In the genomic region with DNA sequence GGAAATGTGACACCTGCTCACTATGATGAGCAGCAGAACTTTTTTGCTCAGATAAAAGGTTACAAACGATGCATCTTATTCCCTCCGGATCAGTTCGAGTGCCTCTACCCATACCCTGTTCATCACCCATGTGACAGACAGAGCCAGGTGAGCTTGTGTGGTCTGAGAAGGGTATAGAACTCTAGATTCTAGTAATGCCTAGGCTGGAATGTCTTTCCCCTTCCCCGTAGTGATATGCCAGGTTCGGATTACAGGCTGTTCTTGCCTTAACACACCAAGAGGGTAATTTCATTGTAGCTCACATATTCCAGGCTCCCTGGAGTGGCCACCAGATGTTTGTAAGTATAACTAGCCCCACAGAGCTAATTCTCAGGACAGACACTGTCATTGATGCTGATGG, we compare ENCODE assay signal across 26 cellular contexts.
"Had no signal": no experiment of that assay in that cellular context is flagged by ENCODE, and none has a peak within 500 bp of the region (broad histone marks: within the 10 kb centered on the region; RNA-seq: fewer than 3 reads in every experiment).

No MANE protein-coding gene starts in this region.

- H2AFZ ChIP-seq: parathyroid adenoma had no signal

- H3K27me3 ChIP-seq: neutrophil, ovary, right lobe of liver, sigmoid colon, stomach, thyroid gland, tibial nerve, upper lobe of left lung, vagina had no signal

- H3K9ac ChIP-seq: parathyroid adenoma had no signal

- H3K9me3 ChIP-seq: neutrophil, ovary, psoas muscle, right lobe of liver, sigmoid colon, stomach, thoracic aorta, thyroid gland, tibial nerve, upper lobe of left lung, vagina had no signal

- H3K27ac ChIP-seq: neutrophil, ovary, parathyroid adenoma, psoas muscle, right lobe of liver, sigmoid colon, stomach, thoracic aorta, thyroid gland, tibial nerve, upper lobe of left lung, vagina had no signal

- H3K36me3 ChIP-seq: ovary had no signal

- H3K4me3 ChIP-seq: ovary, psoas muscle, right lobe of liver, sigmoid colon, stomach, thoracic aorta, thyroid gland, tibial nerve, upper lobe of left lung, vagina had no signal

- H3K4me1 ChIP-seq: psoas muscle, right lobe of liver, sigmoid colon, stomach, thyroid gland, tibial nerve, upper lobe of left lung, vagina had no signal

- H3K79me2 ChIP-seq: parathyroid adenoma had no signal

- DNase-seq: nephron progenitor cell; nucleus accumbens; ovary; posterior cingulate gyrus; psoas muscle; right cardiac atrium; right lobe of liver; sigmoid colon; small intestine; stimulated activated CD4-positive, alpha-beta T cell treated with anti-CD3 and anti-CD28 coated beads, Interleukin-15, amount 100 ng/mL, for 24 hours; stimulated activated CD4-positive, alpha-beta T cell treated with anti-CD3 and anti-CD28 coated beads, Interleukin-2, amount 100 ng/mL, for 24 hours; stimulated activated CD4-positive, alpha-beta T cell treated with anti-CD3 and anti-CD28 coated beads, Interleukin-2, amount 100 ng/mL, for 48 hours; stimulated activated CD4-positive, alpha-beta T cell treated with anti-CD3 and anti-CD28 coated beads, Interleukin-4, amount 100 ng/mL, for 24 hours; stimulated activated naive B cell treated with anti-CD40 and anti-IgM and Interleukin-4, amounts not matched to agents 10 μg/mL and 1 μg/mL and 100 μg/mL, for 72 hours; stimulated activated naive CD4-positive, alpha-beta T cell treated with Interleukin-2 at 50 U/mL for 16 hours; stomach; thyroid gland; trophoblast cell; upper lobe of left lung had no signal

- ATAC-seq: natural killer cell treated with Interleukin-12 subunit alpha and Interleukin-12 subunit beta and Interleukin-15 and Interleukin-18, amount 100 ng/mL, for 72 hours; psoas muscle; right cardiac atrium; right lobe of liver; stimulated activated effector memory CD8-positive, alpha-beta T cell treated with anti-CD3 and anti-CD28 coated beads, Interleukin-12 subunit alpha, Interleukin-12 subunit beta, amount 100 ng/mL, for 72 hours; stimulated activated naive B cell treated with anti-CD40 and anti-IgM and Interleukin-4, amounts not matched to agents 10 μg/mL and 1 μg/mL and 100 μg/mL, for 72 hours had no signal
